In genomic region chr10:93595378-93596288, GRCh38 we compare ENCODE assay signal across 29 cellular contexts. TPM values are rescaled to one million over a fixed set of nuclear protein-coding genes. Genes with fewer than 3 reads are reported as not detected.
"Had no signal": no experiment of that assay in that cellular context is flagged by ENCODE, and none has a peak within 500 bp of the region (broad histone marks: within the 10 kb centered on the region; RNA-seq: fewer than 3 reads in every experiment).

No MANE protein-coding gene starts in this region.

- H3K79me2 ChIP-seq: hepatocyte had no signal

- H3K27ac Mint-ChIP-seq: activated CD4-positive, alpha-beta T cell treated with anti-CD3 and anti-CD28 coated beads, Interleukin-2, amount 10 ng/mL, durations not matched to agents 24 days and 14 days; activated CD8-positive, alpha-beta T cell treated with anti-CD3 and anti-CD28 coated beads for 36 hours; activated naive CD8-positive, alpha-beta T cell treated with anti-CD3 and anti-CD28 coated beads for 36 hours; activated T-helper 17 cell treated with anti-CD3 and anti-CD28 coated beads, Interleukin-2, amount 50 U/mL, for 72 hours; endodermal cell; nephron had no signal

- H3K27me3 ChIP-seq: hepatocyte, thyroid gland had no signal

- H3K4me2 ChIP-seq: hepatocyte had no signal

- H2AFZ ChIP-seq: hepatocyte had no signal

- ATAC-seq: activated CD8-positive, alpha-beta T cell treated with anti-CD3 and anti-CD28 coated beads for 36 hours; activated T-helper 17 cell treated with anti-CD3 and anti-CD28 coated beads, Interleukin-2, amount 50 U/mL, for 72 hours; foreskin keratinocyte; left colon; lower lobe of right lung had no signal

- H3K4me3 ChIP-seq: hepatocyte, lower lobe of right lung, thyroid gland had no signal

- FAIRE-seq: colon, islet of Langerhans had no signal

- DNase-seq: activated CD4-positive, alpha-beta T cell treated with anti-CD3 and anti-CD28 coated beads, Interleukin-2, amount 10 ng/mL, durations not matched to agents 24 days and 14 days; activated CD8-positive, alpha-beta T cell treated with anti-CD3 and anti-CD28 coated beads for 36 hours; activated naive CD4-positive, alpha-beta T cell; activated naive CD8-positive, alpha-beta T cell treated with anti-CD3 and anti-CD28 coated beads for 36 hours; activated T-cell treated with anti-CD3 and anti-CD28 coated beads, Interleukin-2, amount 50 U/mL, for 1 hour; amniotic stem cell; brain microvascular endothelial cell; central memory CD4-positive, alpha-beta T cell; foreskin keratinocyte; left colon; lower lobe of right lung; nucleus accumbens; posterior cingulate gyrus; retina; stimulated activated CD4-positive, alpha-beta T cell treated with anti-CD3 and anti-CD28 coated beads, Interleukin-2, amount 100 ng/mL, for 48 hours; T-helper 1 cell; T-helper 9 cell; thyroid gland had no signal

- H3K4me1 Mint-ChIP-seq: activated CD4-positive, alpha-beta T cell treated with anti-CD3 and anti-CD28 coated beads, Interleukin-2, amount 10 ng/mL, durations not matched to agents 24 days and 14 days; activated naive CD8-positive, alpha-beta T cell treated with anti-CD3 and anti-CD28 coated beads for 36 hours; activated T-helper 17 cell treated with anti-CD3 and anti-CD28 coated beads, Interleukin-2, amount 50 U/mL, for 72 hours; nephron had no signal

- H3K36me3 ChIP-seq: brain microvascular endothelial cell, lower lobe of right lung, thyroid gland had no signal

- H3K4me1 ChIP-seq: foreskin keratinocyte had no signal

- H3K27ac ChIP-seq: brain microvascular endothelial cell, epithelial cell of prostate, foreskin keratinocyte, hepatocyte, lower lobe of right lung, thyroid gland had no signal

- H3K9me3 ChIP-seq: lower lobe of right lung, thyroid gland had no signal

- H3K36me3 Mint-ChIP-seq: activated naive CD8-positive, alpha-beta T cell treated with anti-CD3 and anti-CD28 coated beads for 36 hours had no signal

- H3K9me3 Mint-ChIP-seq: activated CD4-positive, alpha-beta T cell treated with anti-CD3 and anti-CD28 coated beads, Interleukin-2, amount 10 ng/mL, durations not matched to agents 24 days and 14 days; activated CD8-positive, alpha-beta T cell treated with anti-CD3 and anti-CD28 coated beads for 36 hours; activated naive CD8-positive, alpha-beta T cell treated with anti-CD3 and anti-CD28 coated beads for 36 hours; activated T-helper 17 cell treated with anti-CD3 and anti-CD28 coated beads, Interleukin-2, amount 50 U/mL, for 72 hours; endodermal cell; nephron had no signal

- H3K4me3 Mint-ChIP-seq: activated CD4-positive, alpha-beta T cell treated with anti-CD3 and anti-CD28 coated beads, Interleukin-2, amount 10 ng/mL, durations not matched to agents 24 days and 14 days; activated CD8-positive, alpha-beta T cell treated with anti-CD3 and anti-CD28 coated beads for 36 hours; activated naive CD8-positive, alpha-beta T cell treated with anti-CD3 and anti-CD28 coated beads for 36 hours; activated T-helper 17 cell treated with anti-CD3 and anti-CD28 coated beads, Interleukin-2, amount 50 U/mL, for 72 hours; endodermal cell; nephron had no signal

RNA-seq across cellular contexts. Expression of gene RBP4, which starts 5.4 kb away (rescaled TPM):
- total RNA-seq: activated CD4-positive, alpha-beta T cell treated with anti-CD3 and anti-CD28 coated beads, Interleukin-2, amount 10 ng/mL, durations not matched to agents 24 days and 14 days; activated CD8-positive, alpha-beta T cell treated with anti-CD3 and anti-CD28 coated beads for 36 hours; activated naive CD8-positive, alpha-beta T cell treated with anti-CD3 and anti-CD28 coated beads for 36 hours; activated T-helper 17 cell treated with anti-CD3 and anti-CD28 coated beads, Interleukin-2, amount 50 U/mL, for 72 hours; fibroblast of lung; foreskin keratinocyte had no signal
- polyA plus RNA-seq: foreskin keratinocyte had no signal

RNA-seq across cellular contexts. Expression of gene PDE6C, which starts 16.7 kb away (rescaled TPM):
- total RNA-seq: activated CD4-positive, alpha-beta T cell treated with anti-CD3 and anti-CD28 coated beads, Interleukin-2, amount 10 ng/mL, durations not matched to agents 24 days and 14 days; activated CD8-positive, alpha-beta T cell treated with anti-CD3 and anti-CD28 coated beads for 36 hours; activated naive CD8-positive, alpha-beta T cell treated with anti-CD3 and anti-CD28 coated beads for 36 hours; activated T-helper 17 cell treated with anti-CD3 and anti-CD28 coated beads, Interleukin-2, amount 50 U/mL, for 72 hours; endodermal cell; fibroblast of lung; foreskin keratinocyte; left colon; lower lobe of right lung; mesenteric fat pad; skeletal muscle tissue; thyroid gland; urinary bladder had no signal
- polyA plus RNA-seq: fibroblast of lung, foreskin keratinocyte had no signal

RNA-seq across cellular contexts. Expression of gene FFAR4, which starts 29.2 kb away (rescaled TPM):
- total RNA-seq: activated CD4-positive, alpha-beta T cell treated with anti-CD3 and anti-CD28 coated beads, Interleukin-2, amount 10 ng/mL, durations not matched to agents 24 days and 14 days; activated CD8-positive, alpha-beta T cell treated with anti-CD3 and anti-CD28 coated beads for 36 hours; activated naive CD8-positive, alpha-beta T cell treated with anti-CD3 and anti-CD28 coated beads for 36 hours; activated T-helper 17 cell treated with anti-CD3 and anti-CD28 coated beads, Interleukin-2, amount 50 U/mL, for 72 hours; endodermal cell; fibroblast of lung; foreskin keratinocyte; hepatocyte had no signal
- polyA plus RNA-seq: fibroblast of lung, foreskin keratinocyte had no signal
